Comparison of ENCODE assay signal across 8 cellular contexts in the genomic region with DNA sequence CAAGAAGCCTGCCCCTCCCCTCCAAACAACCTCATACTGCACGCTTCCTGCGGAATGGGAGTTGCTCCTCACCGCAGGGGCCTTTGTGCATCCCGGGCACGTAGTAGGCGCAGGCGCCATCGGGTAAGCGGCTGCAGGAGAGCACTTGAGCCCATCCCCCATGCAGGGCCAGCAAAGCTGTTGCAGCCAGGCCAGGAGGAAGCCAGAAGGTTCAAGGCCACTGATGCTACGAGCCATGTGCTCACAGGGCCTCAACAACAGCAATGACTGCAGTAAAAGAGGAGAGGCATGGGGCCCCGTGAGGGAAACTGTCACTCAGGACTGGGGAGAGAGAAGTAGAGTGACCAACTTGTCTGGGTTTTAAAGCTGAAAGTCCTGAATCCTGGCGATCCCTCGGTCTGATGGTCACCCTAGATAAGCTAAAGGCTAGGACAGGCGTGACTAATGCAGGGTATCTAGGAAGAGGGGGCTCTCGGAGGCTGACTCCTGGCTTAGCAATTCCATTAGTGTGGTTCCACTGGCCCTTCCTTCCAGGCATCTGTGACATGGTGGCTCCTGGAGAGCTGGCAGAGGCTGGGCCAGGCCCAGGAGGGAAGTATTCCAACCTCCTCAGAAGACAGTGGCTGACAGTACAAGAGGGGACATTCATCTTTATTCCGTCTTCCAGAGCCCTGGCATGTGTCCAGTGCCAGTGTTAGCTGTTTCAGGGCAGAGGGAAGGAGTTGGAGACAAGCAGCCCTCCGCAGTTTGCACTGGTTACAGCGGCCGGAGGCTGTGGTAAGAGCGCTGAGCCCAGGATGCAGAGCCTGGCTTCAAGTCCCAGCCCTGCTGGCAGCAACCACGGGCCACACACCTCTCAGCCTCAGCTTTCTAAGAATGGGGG. TPM values are rescaled to one million over a fixed set of nuclear protein-coding genes. Genes with fewer than 3 reads are reported as not detected.
DNase-seq lines count a peak whose midpoint lies in the region; ATAC-seq and TF ChIP-seq lines count a peak whose summit lies in the region.

No MANE protein-coding gene starts in this region.

- H3K4me1 ChIP-seq in BLaER1 treated with 17β-estradiol and CSF1 and Interleukin-3, amounts not matched to agents 10 nM and 100 nM, result peaks cover 36 to 45% (median 41%) of the 10 kb centered on the region in 10 experiments
- peaks cover 6% of the 10 kb centered on the region for H3K4me1 ChIP-seq in body of pancreas

- H3K9me3 Mint-ChIP-seq in mesothelial cell of epicardium, result no peaks in the 10 kb centered on the region

- no peak for TF ChIP-seq CTCF in body of pancreas (IDR thresholded peaks at IDR 0.05)
- no peak for TF ChIP-seq CTCF in mesothelial cell of epicardium (IDR thresholded peaks at IDR 0.05; ENCODE audit: unreplicated experiment)

- ATAC-seq in body of pancreas (no peak), HG03039 (IDR thresholded peaks at IDR 0.05; ENCODE audit: unreplicated experiment) (no peak), HG02840 (IDR thresholded peaks at IDR 0.05; ENCODE audit: low FRiP score, unreplicated experiment) (no peak), HG03045 (IDR thresholded peaks at IDR 0.05; ENCODE audit: unreplicated experiment) (no peak)

- no peaks in the 10 kb centered on the region for H3K27me3 ChIP-seq in BLaER1 treated with 17β-estradiol and CSF1 and Interleukin-3, amounts not matched to agents 10 nM and 100 nM
- H3K27me3 ChIP-seq in body of pancreas, result no peaks in the 10 kb centered on the region

- no peaks in the 10 kb centered on the region for H3K9me3 ChIP-seq in BLaER1 treated with 17β-estradiol and CSF1 and Interleukin-3, amounts not matched to agents 10 nM and 100 nM (replicated peaks in 1 of 11)
- no peaks in the 10 kb centered on the region for H3K9me3 ChIP-seq in body of pancreas

- peak; percentile 25 for DNase-seq in HT1080 (ENCODE audit: low read depth)
- DNase-seq in body of pancreas, result peak in 3 of 4 donors; percentile 28 to 44 (median 38)
- no peak for DNase-seq in mesothelial cell of epicardium (ENCODE audit: low spot score in 2 of 2, unreplicated experiment in 2 of 2)
- DNase-seq in NCI-H2081 treated with DMSO at 0.1 percent for 48 hours (lab: John Stamatoyannopoulos, UW), result no peak

- no peak overlapping the region for H3K4me3 ChIP-seq in BLaER1 treated with 17β-estradiol and CSF1 and Interleukin-3, amounts not matched to agents 10 nM and 100 nM
- H3K4me3 ChIP-seq in body of pancreas, result no peak overlapping the region

- intact Hi-C loops in body of pancreas (cut with DNase I), result no loop called here

- peaks cover 27% of the 10 kb centered on the region for H3K4me1 Mint-ChIP-seq in mesothelial cell of epicardium

- no peak overlapping the region for H3K4me3 Mint-ChIP-seq in mesothelial cell of epicardium

- H4K20me1 ChIP-seq in BLaER1 treated with 17β-estradiol and CSF1 and Interleukin-3, amounts not matched to agents 10 nM and 100 nM, result peaks cover 0 to 67% (median 45%) of the 10 kb centered on the region in 11 experiments; a peak in 17 of 22 replicates

- 22 to 33% methylated on average over 11 to 21 of the region's 21 CpGs for WGBS in body of pancreas, 2 donors

- H3K27me3 Mint-ChIP-seq in mesothelial cell of epicardium (ENCODE audit: low read depth), result no peaks in the 10 kb centered on the region

- H3K27ac ChIP-seq in BLaER1 treated with 17β-estradiol and CSF1 and Interleukin-3, amounts not matched to agents 10 nM and 100 nM, result 0 out of 22 replicates have a peak overlapping the region, but pooled peaks of 1 of the 11 experiments have one; percentile 0
- no peak overlapping the region for H3K27ac ChIP-seq in body of pancreas

- TF ChIP-seq POLR2A in body of pancreas (IDR thresholded peaks at IDR 0.05), result no peak

- H3K4me2 ChIP-seq in BLaER1 treated with 17β-estradiol and CSF1 and Interleukin-3, amounts not matched to agents 10 nM and 100 nM, result peak overlapping the region; percentile 37 to 67 (median 61)

- H3K27ac Mint-ChIP-seq in mesothelial cell of epicardium, result peak overlapping the region; percentile 66

- peaks cover 23 to 36% (median 33%) of the 10 kb centered on the region in 11 experiments for H3K36me3 ChIP-seq in BLaER1 treated with 17β-estradiol and CSF1 and Interleukin-3, amounts not matched to agents 10 nM and 100 nM
- H3K36me3 ChIP-seq in body of pancreas (replicated peaks in 1 of 2; ENCODE audit: insufficient read depth in 1 of 2, low read depth in 2 of 2), result peaks cover 0 to 10% of the 10 kb centered on the region in 2 donors

- peak overlapping the region in 1 of 11 experiments; percentile 21; a peak in 2 of 22 replicates for H3K9ac ChIP-seq in BLaER1 treated with 17β-estradiol and CSF1 and Interleukin-3, amounts not matched to agents 10 nM and 100 nM

- peaks cover 5% of the 10 kb centered on the region for H3K36me3 Mint-ChIP-seq in mesothelial cell of epicardium

RNA-seq across cellular contexts. Expression of a gene that starts 20.8 kb away (rescaled TPM):
- 44.4 and 49.4 TPM in 2 replicates for total RNA-seq in HT1080 (2014; rRNA removed; shearing (Covaris generic))
- 47.6 and 53.6 TPM in 2 replicates for polyA plus RNA-seq in HT1080 (2015; cell fraction: cytosol; rRNA removed)
- polyA plus RNA-seq in HT1080 (2015; cell fraction: nucleus; rRNA removed), result 49.0 and 59.4 TPM in 2 replicates
- total RNA-seq in body of pancreas (10 to 100 TPM; 41.8 to 46.5 TPM), mesothelial cell of epicardium (87.3 to 90.9 TPM (median 88.4 TPM) in 3 replicates)

RNA-seq across cellular contexts. Expression of a gene that starts 35.3 kb away (rescaled TPM):
- 0.07 TPM in 1 of 2 replicates, not detected in the other for total RNA-seq in HT1080 (2014; rRNA removed; shearing (Covaris generic))
- 0.36 and 0.49 TPM in 2 replicates for polyA plus RNA-seq in HT1080 (2015; cell fraction: cytosol; rRNA removed)
- not detected in 2 replicates for polyA plus RNA-seq in HT1080 (2015; cell fraction: nucleus; rRNA removed)
- total RNA-seq in body of pancreas (1 to 10 TPM in 1 of 2 donors, not detected in 1; 1.3 TPM), mesothelial cell of epicardium (not detected in 3 replicates)

Comparison
In these comparisons a context has a peak if more than half of its experiments do, and no peak if none do; other contexts are left out.
1. DNase-seq: peak in HT1080 (single experiment) and body of pancreas (3 of 4); none in mesothelial cell of epicardium (0 of 2) and NCI-H2081 treated with DMSO at 0.1 percent for 48 hours (single experiment).